9 cellular contexts compared by ENCODE assay signal in genomic region chr3:115692887-115693524, GRCh38.
DNase-seq lines count a peak whose midpoint lies in the region; ATAC-seq and TF ChIP-seq lines count a peak whose summit lies in the region.
"Had no signal": no experiment of that assay in that cellular context is flagged by ENCODE, and none has a peak within 500 bp of the region (broad histone marks: within the 10 kb centered on the region; RNA-seq: fewer than 3 reads in every experiment).

No MANE protein-coding gene starts in this region.

- no peaks in the 10 kb centered on the region for H3K27me3 ChIP-seq in CD8-positive, alpha-beta memory T cell (ENCODE audit: insufficient read depth, low read length, poor library complexity, severe bottlenecking)
- H3K27me3 ChIP-seq in dorsolateral prefrontal cortex: no peaks in the 10 kb centered on the region

- no peaks in the 10 kb centered on the region for H3K9me3 ChIP-seq in CD8-positive, alpha-beta memory T cell (ENCODE audit: low read length)

- no peak overlapping the region for H3K4me3 ChIP-seq in CD8-positive, alpha-beta memory T cell (ENCODE audit: low read length)
- peak overlapping the region in 10 of 59 donors; percentile 14 to 54 (median 42) for H3K4me3 ChIP-seq in dorsolateral prefrontal cortex

- POLR2A ChIA-PET in CD8-positive, alpha-beta memory T cell (lab: Charles Lee): no interaction called here

- H3K27ac ChIP-seq in CD8-positive, alpha-beta memory T cell (ENCODE audit: low read depth, low read length): no peak overlapping the region
- peak overlapping the region in 36 of 59 donors; percentile 1 to 69 (median 40) for H3K27ac ChIP-seq in dorsolateral prefrontal cortex

- no peaks in the 10 kb centered on the region for H3K36me3 Mint-ChIP-seq in CD8-positive, alpha-beta memory T cell
- no peaks in the 10 kb centered on the region for H3K36me3 Mint-ChIP-seq in memory B cell
- H3K36me3 Mint-ChIP-seq: activated naive CD4-positive, alpha-beta T cell treated with anti-CD3 and anti-CD28 coated beads, Interleukin-2, amount 50 U/mL, for 24 hours had no signal

- H3K9me3 Mint-ChIP-seq in CD8-positive, alpha-beta memory T cell: no peaks in the 10 kb centered on the region
- no peaks in the 10 kb centered on the region for H3K9me3 Mint-ChIP-seq in memory B cell
- H3K9me3 Mint-ChIP-seq: activated naive CD4-positive, alpha-beta T cell treated with anti-CD3 and anti-CD28 coated beads, Interleukin-2, amount 50 U/mL, for 24 hours had no signal

- CTCF ChIA-PET in CD8-positive, alpha-beta memory T cell (lab: Charles Lee): interaction anchor here (0.8 to 1.3 kb wide), 7 partner anchors 18 to 604 kb away, joined by 3 to 4 read pairs (median 3); no protein-coding TSS in a partner anchor

- H3K36me3 ChIP-seq in CD8-positive, alpha-beta memory T cell (ENCODE audit: insufficient read depth, low read length): no peaks in the 10 kb centered on the region

- H3K27ac Mint-ChIP-seq in CD8-positive, alpha-beta memory T cell: no peak overlapping the region
- H3K27ac Mint-ChIP-seq in memory B cell: no peak overlapping the region
- H3K27ac Mint-ChIP-seq: activated naive CD4-positive, alpha-beta T cell treated with anti-CD3 and anti-CD28 coated beads, Interleukin-2, amount 50 U/mL, for 24 hours had no signal

- ATAC-seq in GM19397 (IDR thresholded peaks at IDR 0.05; ENCODE audit: unreplicated experiment) (peak; percentile 90), HG03460 (IDR thresholded peaks at IDR 0.05; ENCODE audit: unreplicated experiment) (peak; percentile 97), memory B cell (ENCODE audit: low read depth) (peak; percentile 92)

- intact Hi-C loops in dorsolateral prefrontal cortex (cut with DNase I): loop anchor here (5.0 to 10.0 kb wide), 4 partner anchors 89 to 868 kb away; no protein-coding TSS in a partner anchor

- H3K27me3 Mint-ChIP-seq in CD8-positive, alpha-beta memory T cell: peaks cover 0 to 2% of the 10 kb centered on the region in 2 donors
- no peaks in the 10 kb centered on the region for H3K27me3 Mint-ChIP-seq in memory B cell

- H3K4me1 ChIP-seq in CD8-positive, alpha-beta memory T cell (ENCODE audit: insufficient read depth, low read length): no peaks in the 10 kb centered on the region

- H3K4me1 Mint-ChIP-seq in CD8-positive, alpha-beta memory T cell: peaks cover 0 to 4% (median 2%) of the 10 kb centered on the region in 3 donors
- H3K4me1 Mint-ChIP-seq in memory B cell: peaks cover 3% of the 10 kb centered on the region
- H3K4me1 Mint-ChIP-seq: activated naive CD4-positive, alpha-beta T cell treated with anti-CD3 and anti-CD28 coated beads, Interleukin-2, amount 50 U/mL, for 24 hours had no signal

- TF ChIP-seq CTCF in dorsolateral prefrontal cortex (IDR thresholded peaks at IDR 0.05 in 54 of 56, conservative IDR thresholded peaks at IDR 0.05 in 2 of 56; ENCODE audit: low read depth in 1 of 56, partially characterized antibody in 56 of 56): peak; percentile 41 to 96 (median 88)

- no peak overlapping the region for H3K4me3 Mint-ChIP-seq in CD8-positive, alpha-beta memory T cell
- H3K4me3 Mint-ChIP-seq in memory B cell: no peak overlapping the region
- H3K4me3 Mint-ChIP-seq: activated naive CD4-positive, alpha-beta T cell treated with anti-CD3 and anti-CD28 coated beads, Interleukin-2, amount 50 U/mL, for 24 hours had no signal

- peak; percentile 24 to 68 (median 41) for DNase-seq in CD8-positive, alpha-beta memory T cell
- DNase-seq in NCI-H510A treated with DMSO at 0.1 percent for 48 hours (lab: John Stamatoyannopoulos, UW): peak; percentile 80
- peak; percentile 57 for DNase-seq in activated CD4-positive, alpha-beta T cell treated with anti-CD3 and anti-CD28 coated beads, Interleukin-2, amount 50 U/mL, for 1 hour
- DNase-seq in dorsolateral prefrontal cortex: peak; percentile 35 to 85 (median 70)
- peak; percentile 70 to 71 for DNase-seq in memory B cell (ENCODE audit: low spot score in 2 of 2)
- DNase-seq in stimulated activated CD8-positive, alpha-beta memory T cell treated with anti-CD3 and anti-CD28 coated beads, Interleukin-15, amount 100 ng/mL, for 24 hours (ENCODE audit: low read depth): peak; percentile 23

Comparison
In these comparisons a context has a peak if more than half of its experiments do, and no peak if none do; other contexts are left out.
1. DNase-seq: peak in every context shown above with its lines; median percentile 80 in NCI-H510A treated with DMSO at 0.1 percent for 48 hours; 70 in dorsolateral prefrontal cortex; 70 in memory B cell; 57 in activated CD4-positive, alpha-beta T cell treated with anti-CD3 and anti-CD28 coated beads, Interleukin-2, amount 50 U/mL, for 1 hour; 41 in CD8-positive, alpha-beta memory T cell; 23 in stimulated activated CD8-positive, alpha-beta memory T cell treated with anti-CD3 and anti-CD28 coated beads, Interleukin-15, amount 100 ng/mL, for 24 hours.